18 cellular contexts compared by ENCODE assay signal in the genomic region with DNA sequence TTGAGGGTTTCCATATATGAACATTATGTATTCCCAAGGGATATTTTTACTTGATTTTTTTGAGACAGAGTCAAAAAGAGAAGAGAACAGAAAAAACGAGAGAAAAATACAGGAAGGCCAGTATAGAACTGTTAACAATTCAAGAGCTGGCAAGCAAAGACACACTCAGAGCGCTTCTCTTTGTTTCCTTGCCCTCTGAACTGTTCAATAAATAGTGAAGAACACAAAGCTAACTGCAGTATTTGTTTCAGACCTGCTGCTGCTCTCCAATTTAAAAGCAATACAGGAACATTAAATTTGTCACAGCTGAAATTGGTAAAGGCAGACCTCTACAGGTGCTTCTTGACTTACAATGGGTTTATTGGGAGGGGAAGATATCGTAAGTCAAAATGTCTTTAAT. TPM values are rescaled to one million over a fixed set of nuclear protein-coding genes. Genes with fewer than 3 reads are reported as not detected.
"Had no signal": no experiment of that assay in that cellular context is flagged by ENCODE, and none has a peak within 500 bp of the region (broad histone marks: within the 10 kb centered on the region; RNA-seq: fewer than 3 reads in every experiment).

No MANE protein-coding gene starts in this region.

- H3K9me3 Mint-ChIP-seq: activated naive CD4-positive, alpha-beta T cell treated with anti-CD3 and anti-CD28 coated beads, Interleukin-2, amount 50 U/mL, for 72 hours; mesothelial cell of epicardium had no signal

- H3K27ac Mint-ChIP-seq: activated CD8-positive, alpha-beta memory T cell treated with anti-CD3 and anti-CD28 coated beads, Interleukin-2, amount 10 ng/mL, durations not matched to agents 7 days and 5 days; mesothelial cell of epicardium had no signal

- H3K4me1 Mint-ChIP-seq: activated CD8-positive, alpha-beta memory T cell treated with anti-CD3 and anti-CD28 coated beads, Interleukin-2, amount 10 ng/mL, durations not matched to agents 7 days and 5 days; mesothelial cell of epicardium had no signal

- H3K4me3 Mint-ChIP-seq: activated CD8-positive, alpha-beta memory T cell treated with anti-CD3 and anti-CD28 coated beads, Interleukin-2, amount 10 ng/mL, durations not matched to agents 7 days and 5 days; mesothelial cell of epicardium had no signal

- H3K27ac ChIP-seq: brain microvascular endothelial cell, ovary, SJSA1, suprapubic skin had no signal

- H3K27me3 Mint-ChIP-seq: activated CD8-positive, alpha-beta memory T cell treated with anti-CD3 and anti-CD28 coated beads, Interleukin-2, amount 10 ng/mL, durations not matched to agents 7 days and 5 days had no signal

- H3K27me3 ChIP-seq: brain microvascular endothelial cell, ovary, SJSA1, suprapubic skin, upper lobe of left lung had no signal

- ATAC-seq: activated CD4-positive, CD25-positive, alpha-beta regulatory T cell treated with anti-CD3 and anti-CD28 coated beads, Interleukin-2, amount 50 U/mL, for 24 hours; activated CD8-positive, alpha-beta memory T cell treated with anti-CD3 and anti-CD28 coated beads, Interleukin-2, amount 10 ng/mL, durations not matched to agents 7 days and 5 days had no signal

- DNase-seq: activated CD4-positive, alpha-beta T cell treated with anti-CD3 and anti-CD28 coated beads, Interleukin-2, amount 50 U/mL, for 4 hours; activated CD8-positive, alpha-beta memory T cell treated with anti-CD3 and anti-CD28 coated beads, Interleukin-2, amount 10 ng/mL, durations not matched to agents 7 days and 5 days; activated effector memory CD4-positive, alpha-beta T cell treated with Interleukin-2 at 50 U/mL for 16 hours; activated T-cell treated with anti-CD3 and anti-CD28 coated beads, Interleukin-2, amount 50 U/mL, for 1 hour; anterior cingulate cortex; brain microvascular endothelial cell; head of caudate nucleus; ovary; stimulated activated CD4-positive, alpha-beta T cell treated with anti-CD3 and anti-CD28 coated beads, Interleukin-1b, Interleukin-23, amount 100 ng/mL, for 48 hours; upper lobe of left lung had no signal

- H3K4me3 ChIP-seq: lung, ovary, SJSA1, suprapubic skin, upper lobe of left lung had no signal

RNA-seq across cellular contexts. Expression of a gene that starts 44.5 kb away (rescaled TPM):
- total RNA-seq: activated CD8-positive, alpha-beta memory T cell treated with anti-CD3 and anti-CD28 coated beads, Interleukin-2, amount 10 ng/mL, durations not matched to agents 7 days and 5 days; epithelial cell of proximal tubule; myocyte; SJSA1 had no signal
